ENCODE assay signal across 11 cellular contexts in genomic region chr12:94768398-94769039, GRCh38.
DNase-seq lines count a peak whose midpoint lies in the region; ATAC-seq lines count a peak whose summit lies in the region.
"Had no signal": no experiment of that assay in that cellular context is flagged by ENCODE, and none has a peak within 500 bp of the region (broad histone marks: within the 10 kb centered on the region; RNA-seq: fewer than 3 reads in every experiment).

No MANE protein-coding gene starts in this region.

- peaks cover 6% of the 10 kb centered on the region for H3K36me3 Mint-ChIP-seq in stimulated activated memory B cell treated with anti-CD40 and anti-IgM and Interleukin-4, amounts not matched to agents 10 μg/mL and 1 μg/mL and 100 μg/mL, for 72 hours
- H3K36me3 Mint-ChIP-seq: activated naive CD4-positive, alpha-beta T cell treated with anti-CD3 and anti-CD28 coated beads, Interleukin-2, amount 10 ng/mL, durations not matched to agents 7 days and 5 days; mesothelial cell of epicardium; T-cell had no signal

- H3K4me1 Mint-ChIP-seq in stimulated activated memory B cell treated with anti-CD40 and anti-IgM and Interleukin-4, amounts not matched to agents 10 μg/mL and 1 μg/mL and 100 μg/mL, for 72 hours, result peaks cover 56% of the 10 kb centered on the region
- H3K4me1 Mint-ChIP-seq: activated naive CD4-positive, alpha-beta T cell treated with anti-CD3 and anti-CD28 coated beads, Interleukin-2, amount 10 ng/mL, durations not matched to agents 7 days and 5 days had no signal

- no peaks in the 10 kb centered on the region for H3K9me3 Mint-ChIP-seq in stimulated activated memory B cell treated with anti-CD40 and anti-IgM and Interleukin-4, amounts not matched to agents 10 μg/mL and 1 μg/mL and 100 μg/mL, for 72 hours
- H3K9me3 Mint-ChIP-seq: activated naive CD4-positive, alpha-beta T cell treated with anti-CD3 and anti-CD28 coated beads, Interleukin-2, amount 10 ng/mL, durations not matched to agents 7 days and 5 days; mesothelial cell of epicardium; T-cell had no signal

- DNase-seq in NCI-H2171 treated with DMSO at 0.1 percent for 48 hours (lab: John Stamatoyannopoulos, UW) (peak; percentile 52), UCSD-AML1 (lab: John Stamatoyannopoulos, UW; ENCODE audit: unreplicated experiment) (no peak), NCI-H524 treated with DMSO at 0.1 percent for 48 hours (lab: John Stamatoyannopoulos, UW) (no peak), NCI-H187 treated with DMSO at 0.1 percent for 48 hours (lab: John Stamatoyannopoulos, UW) (no peak), caudate nucleus (lab: John Stamatoyannopoulos, UW) (no peak)
- DNase-seq: activated naive CD4-positive, alpha-beta T cell treated with anti-CD3 and anti-CD28 coated beads, Interleukin-2, amount 10 ng/mL, durations not matched to agents 7 days and 5 days; T-cell had no signal

- no peaks in the 10 kb centered on the region for H3K27me3 Mint-ChIP-seq in stimulated activated memory B cell treated with anti-CD40 and anti-IgM and Interleukin-4, amounts not matched to agents 10 μg/mL and 1 μg/mL and 100 μg/mL, for 72 hours

- H3K27ac Mint-ChIP-seq in stimulated activated memory B cell treated with anti-CD40 and anti-IgM and Interleukin-4, amounts not matched to agents 10 μg/mL and 1 μg/mL and 100 μg/mL, for 72 hours, result peak overlapping the region; percentile 78
- H3K27ac Mint-ChIP-seq: activated naive CD4-positive, alpha-beta T cell treated with anti-CD3 and anti-CD28 coated beads, Interleukin-2, amount 10 ng/mL, durations not matched to agents 7 days and 5 days; T-cell had no signal

- H3K27ac ChIP-seq in caudate nucleus (ENCODE audit: low read depth, low read length), result no peak overlapping the region

- peak; percentile 53 for ATAC-seq in GM19351 (IDR thresholded peaks at IDR 0.05; ENCODE audit: unreplicated experiment)
- ATAC-seq in HG02870 (IDR thresholded peaks at IDR 0.05; ENCODE audit: unreplicated experiment), result peak; percentile 31
- ATAC-seq in stimulated activated memory B cell treated with anti-CD40 and anti-IgM and Interleukin-4, amounts not matched to agents 10 μg/mL and 1 μg/mL and 100 μg/mL, for 72 hours, result peak; percentile 71
- ATAC-seq: T-cell had no signal

- peak overlapping the region; percentile 80 for H3K4me3 Mint-ChIP-seq in stimulated activated memory B cell treated with anti-CD40 and anti-IgM and Interleukin-4, amounts not matched to agents 10 μg/mL and 1 μg/mL and 100 μg/mL, for 72 hours
- H3K4me3 Mint-ChIP-seq: activated naive CD4-positive, alpha-beta T cell treated with anti-CD3 and anti-CD28 coated beads, Interleukin-2, amount 10 ng/mL, durations not matched to agents 7 days and 5 days; mesothelial cell of epicardium; T-cell had no signal
